Comparison of ENCODE assay signal across 8 cellular contexts in genomic region chr5:52948418-52949076, GRCh38. TPM values are rescaled to one million over a fixed set of nuclear protein-coding genes. Genes with fewer than 3 reads are reported as not detected.
DNase-seq lines count a peak whose midpoint lies in the region; ATAC-seq and TF ChIP-seq lines count a peak whose summit lies in the region.

No MANE protein-coding gene starts in this region.

- H3K4me3 Mint-ChIP-seq in activated T-cell treated with anti-CD3 and anti-CD28 coated beads, Interleukin-2, amount 50 U/mL, for 24 hours = no peak overlapping the region

- no peak overlapping the region for H2AFZ ChIP-seq in OCI-LY3 (ENCODE audit: low read depth, low read length)

- no peak overlapping the region for H3K27ac ChIP-seq in DOHH2 (ENCODE audit: low read depth, low read length)
- peak overlapping the region; percentile 52 for H3K27ac ChIP-seq in OCI-LY3 (ENCODE audit: low read length)
- peak overlapping the region; percentile 12 for H3K27ac ChIP-seq in neutrophil
- peak overlapping the region; percentile 1 to 59 (median 32) for H3K27ac ChIP-seq in transverse colon

- H3K4me1 ChIP-seq in DOHH2 (ENCODE audit: control insufficient read depth, low read length) (no peaks in the 10 kb centered on the region), OCI-LY3 (ENCODE audit: low read length) (peaks cover 40% of the 10 kb centered on the region), neutrophil (ENCODE audit: control insufficient read depth in 1 of 2, insufficient read depth in 1 of 2, low read depth in 1 of 2, low read length in 1 of 2) (no peaks in the 10 kb centered on the region), transverse colon (peaks cover 0 to 38% (median 9%) of the 10 kb centered on the region in 4 donors)

- H3K79me2 ChIP-seq in DOHH2 (ENCODE audit: control insufficient read depth, low read length) (no peaks in the 10 kb centered on the region), OCI-LY3 (ENCODE audit: low read length) (no peaks in the 10 kb centered on the region)

- H3K36me3 ChIP-seq in DOHH2 (ENCODE audit: control insufficient read depth, low read length) = no peaks in the 10 kb centered on the region
- H3K36me3 ChIP-seq in OCI-LY3 (replicated peaks; ENCODE audit: low read depth, low read length) = no peaks in the 10 kb centered on the region
- no peaks in the 10 kb centered on the region for H3K36me3 ChIP-seq in neutrophil
- H3K36me3 ChIP-seq in transverse colon = peaks cover 0 to 8% (median 0%) of the 10 kb centered on the region in 4 donors

- peak; percentile 99 for ATAC-seq in GM21515 (IDR thresholded peaks at IDR 0.05; ENCODE audit: unreplicated experiment)

- H3K4me3 ChIP-seq in DOHH2 (ENCODE audit: low read length) (no peak overlapping the region), OCI-LY3 (ENCODE audit: low read length) (no peak overlapping the region), fibroblast of mammary gland (ENCODE audit: control insufficient read depth, low read depth, low read length) (no peak overlapping the region), neutrophil (ENCODE audit: low read depth in 1 of 2, low read length in 1 of 2) (no peak overlapping the region), transverse colon (no peak overlapping the region)

- H3K36me3 Mint-ChIP-seq in activated T-cell treated with anti-CD3 and anti-CD28 coated beads, Interleukin-2, amount 50 U/mL, for 24 hours (ENCODE audit: low read depth) = no peaks in the 10 kb centered on the region

- no peaks in the 10 kb centered on the region for H3K27me3 Mint-ChIP-seq in activated T-cell treated with anti-CD3 and anti-CD28 coated beads, Interleukin-2, amount 50 U/mL, for 24 hours

- H3K4me1 Mint-ChIP-seq in activated T-cell treated with anti-CD3 and anti-CD28 coated beads, Interleukin-2, amount 50 U/mL, for 24 hours (ENCODE audit: low read depth) = peaks cover 24% of the 10 kb centered on the region

- no peak for TF ChIP-seq EP300 in transverse colon (IDR thresholded peaks at IDR 0.05; ENCODE audit: low read depth)

- in situ Hi-C loops in transverse colon (cut with MboI; ENCODE audit: low pct_ligation_motif_present in 1 of 4, low pct_unique_long_range_greater_than_20kb in 1 of 4, low sequenced_read_pairs in 3 of 4) = loop anchor here in 2 of 4 donors (5.0 to 10.0 kb wide), 2 partner anchors 146 to 149 kb away; no protein-coding TSS in a partner anchor

- TF ChIP-seq CTCF in DOHH2 (IDR thresholded peaks at IDR 0.05; ENCODE audit: low read depth, low read length, poor library complexity, severe bottlenecking) (peak; percentile 68), OCI-LY3 (IDR thresholded peaks at IDR 0.05; ENCODE audit: low read depth, low read length) (peak; percentile 92), fibroblast of mammary gland (conservative IDR thresholded peaks at IDR 0.05; ENCODE audit: control insufficient read depth, insufficient read depth, low read depth, low read length) (peak; percentile 82), neutrophil (IDR thresholded peaks at IDR 0.05) (peak; percentile 37), transverse colon (IDR thresholded peaks at IDR 0.05) (peak; percentile 74 to 85 (median 79))

- DNase-seq in HT-29 (ENCODE audit: low spot score) = peak; percentile 92
- DNase-seq in activated T-cell treated with anti-CD3 and anti-CD28 coated beads, Interleukin-2, amount 50 U/mL, for 24 hours = peak; percentile 47
- DNase-seq in fibroblast of mammary gland (ENCODE audit: low read depth) = peak; percentile 88
- peak; percentile 69 for DNase-seq in transverse colon

- H3K4me2 ChIP-seq in DOHH2 (ENCODE audit: low read length) (no peak overlapping the region), OCI-LY3 (ENCODE audit: low read length) (peak overlapping the region; percentile 21)

- peak overlapping the region; percentile 42 for H3K27ac Mint-ChIP-seq in activated T-cell treated with anti-CD3 and anti-CD28 coated beads, Interleukin-2, amount 50 U/mL, for 24 hours

- no peaks in the 10 kb centered on the region for H3F3A ChIP-seq in DOHH2 (ENCODE audit: control insufficient read depth, insufficient read depth)

- H4K20me1 ChIP-seq in DOHH2 (ENCODE audit: control insufficient read depth, insufficient read depth, low read depth, low read length) (no peaks in the 10 kb centered on the region), OCI-LY3 (ENCODE audit: insufficient read depth, low read length) (no peaks in the 10 kb centered on the region)

- WGBS in transverse colon (ENCODE audit: low coverage in 1 of 2), 2 donors = 10 to 21% methylated on average over 1 of the region's 1 CpG

- H3K9me3 Mint-ChIP-seq in activated T-cell treated with anti-CD3 and anti-CD28 coated beads, Interleukin-2, amount 50 U/mL, for 24 hours = no peaks in the 10 kb centered on the region

- intact Hi-C loops in transverse colon (cut with DNase I; ENCODE audit: low total_unique reads) = no loop called here

- no peaks in the 10 kb centered on the region for H3K9me2 ChIP-seq in DOHH2 (replicated peaks; ENCODE audit: control insufficient read depth, low read length)

- H3K27me3 ChIP-seq in DOHH2 (ENCODE audit: control insufficient read depth, low read length) (peaks cover 19% of the 10 kb centered on the region), OCI-LY3 (ENCODE audit: low read depth, low read length) (no peaks in the 10 kb centered on the region), neutrophil (no peaks in the 10 kb centered on the region), transverse colon (no peaks in the 10 kb centered on the region)

- no peak for TF ChIP-seq POLR2A in transverse colon (IDR thresholded peaks at IDR 0.05)

- no peaks in the 10 kb centered on the region for H3K9me3 ChIP-seq in DOHH2 (ENCODE audit: control insufficient read depth, insufficient read depth, low read length)
- no peaks in the 10 kb centered on the region for H3K9me3 ChIP-seq in OCI-LY3 (ENCODE audit: insufficient read depth, low read length)
- no peaks in the 10 kb centered on the region for H3K9me3 ChIP-seq in neutrophil
- no peaks in the 10 kb centered on the region for H3K9me3 ChIP-seq in transverse colon

- H3K9ac ChIP-seq in OCI-LY3 (ENCODE audit: low read length) = peak overlapping the region; percentile 33

RNA-seq across cellular contexts. Expression of gene ITGA2, which starts 40.6 kb away (rescaled TPM):
- 10.6 and 11.6 TPM in 2 replicates for total RNA-seq in HT-29 (2014; rRNA removed; shearing (Covaris generic))
- 10 to 100 TPM in 1 of 4 donors, 1 to 10 TPM in 3; 1.5 to 10.1 (median 8.7) TPM for total RNA-seq in transverse colon

Comparison
In these comparisons a context has a peak if more than half of its experiments do, and no peak if none do; other contexts are left out.
1. CTCF ChIP-seq: peak in every context shown above with its lines; median percentile 92 in OCI-LY3; 82 in fibroblast of mammary gland; 79 in transverse colon; 68 in DOHH2; 37 in neutrophil.